Comparison of ENCODE assay signal across 14 cellular contexts in genomic region chr16:55567382-55567781, GRCh38. TPM values are rescaled to one million over a fixed set of nuclear protein-coding genes. Genes with fewer than 3 reads are reported as not detected.
DNase-seq lines count a peak whose midpoint lies in the region; ATAC-seq, FAIRE-seq and TF ChIP-seq lines count a peak whose summit lies in the region.
"Had no signal": no experiment of that assay in that cellular context is flagged by ENCODE, and none has a peak within 500 bp of the region (broad histone marks: within the 10 kb centered on the region; RNA-seq: fewer than 3 reads in every experiment).

No MANE protein-coding gene starts in this region.

- H3K27me3 ChIP-seq in esophagus (ENCODE audit: control insufficient read depth in 1 of 2, insufficient read depth in 2 of 2, low read length in 2 of 2) = no peaks in the 10 kb centered on the region
- H3K27me3 ChIP-seq in BE2C = no peaks in the 10 kb centered on the region

- 49 to 58% methylated on average over 3 of the region's 3 CpGs for WGBS in esophagus, 2 donors

- DNase-seq in CD1c-positive myeloid dendritic cell (ENCODE audit: extremely low spot score) = peak; percentile 60
- peak; percentile 37 for DNase-seq in NCI-H226
- DNase-seq in myocyte (ENCODE audit: low read depth) = peak; percentile 26
- DNase-seq in urothelium cell line (ENCODE audit: low spot score) = no peak
- DNase-seq in BE2C = no peak
- no peak for DNase-seq in SHP77 treated with DMSO at 0.1 percent for 48 hours (lab: John Stamatoyannopoulos, UW)
- DNase-seq: activated CD4-positive, alpha-beta T cell treated with anti-CD3 and anti-CD28 coated beads for 1 hour; activated T-cell treated with anti-CD3 and anti-CD28 coated beads, Interleukin-2, amount 50 U/mL, for 1 hour; CD4-positive, alpha-beta memory T cell; NCI-H1694 treated with DMSO at 0.1 percent for 48 hours; T-cell had no signal

- no peak for ATAC-seq in GM18861 (IDR thresholded peaks at IDR 0.05; ENCODE audit: unreplicated experiment)
- ATAC-seq: T-cell had no signal

- H3K36me3 ChIP-seq in esophagus (ENCODE audit: control insufficient read depth in 2 of 2, insufficient read depth in 2 of 2, low read length in 1 of 2) (no peaks in the 10 kb centered on the region), BE2C (peaks cover 27% of the 10 kb centered on the region)

- peak overlapping the region; percentile 87 to 93 for H3K27ac ChIP-seq in esophagus (ENCODE audit: low read depth in 2 of 2, low read length in 1 of 2)

- H3K4me3 ChIP-seq in esophagus (ENCODE audit: low read depth in 1 of 2, low read length in 2 of 2) = peak overlapping the region; percentile 58 to 61
- H3K4me3 ChIP-seq in BE2C (ENCODE audit: low read depth, low read length) = no peak overlapping the region

- H3K9me3 ChIP-seq in esophagus (ENCODE audit: control insufficient read depth in 2 of 2, insufficient read depth in 1 of 2, low read depth in 1 of 2, low read length in 1 of 2) (no peaks in the 10 kb centered on the region), BE2C (no peaks in the 10 kb centered on the region)

- TF ChIP-seq CTCF in BE2C (IDR thresholded peaks at IDR 0.05; ENCODE audit: low read depth, low read length) = no peak

- FAIRE-seq in urothelium cell line (lab: Jason Lieb, UNC) = no peak

- no peaks in the 10 kb centered on the region for H3K4me1 ChIP-seq in esophagus (ENCODE audit: control insufficient read depth in 2 of 2, insufficient read depth in 2 of 2, low read length in 1 of 2)
- peaks cover 26% of the 10 kb centered on the region for H3K4me1 ChIP-seq in BE2C

RNA-seq across cellular contexts. Expression of gene CAPNS2, which starts 0.9 kb away (rescaled TPM):
- 10 to 100 TPM; 58.1 to 88.1 TPM for polyA plus RNA-seq in esophagus
- not detected in 2 replicates for total RNA-seq in myocyte
- 0.10 TPM for polyA plus RNA-seq in myocyte (2012)
- 0.59 TPM for polyA plus RNA-seq in BE2C (2012; ENCODE audit: insufficient read depth, insufficient read length, low read depth)
- total RNA-seq: CD4-positive, alpha-beta memory T cell; T-cell had no signal
- polyA plus RNA-seq: CD4-positive, alpha-beta memory T cell; IgD-negative memory B cell had no signal

RNA-seq across cellular contexts. Expression of gene LPCAT2, which starts 58.5 kb away (rescaled TPM):
- 1 to 10 TPM; 3.5 to 5.0 TPM for polyA plus RNA-seq in esophagus
- total RNA-seq in myocyte = 5.8 and 6.2 TPM in 2 replicates
- 9.6 TPM for polyA plus RNA-seq in myocyte (2012)
- polyA plus RNA-seq in BE2C (2012; ENCODE audit: insufficient read depth, insufficient read length, low read depth) = 10.9 TPM
- polyA plus RNA-seq: CD4-positive, alpha-beta memory T cell; IgD-negative memory B cell had no signal

Comparison
In these comparisons a context has a peak if more than half of its experiments do, and no peak if none do; other contexts are left out.
1. DNase-seq: peak in CD1c-positive myeloid dendritic cell (single experiment), NCI-H226 (single experiment) and myocyte (single experiment); none in urothelium cell line (single experiment), BE2C (single experiment) and SHP77 treated with DMSO at 0.1 percent for 48 hours (single experiment).